Comparison of ENCODE assay signal across 27 cellular contexts in genomic region chr11:122025757-122026156, GRCh38.
"Had no signal": no experiment of that assay in that cellular context is flagged by ENCODE, and none has a peak within 500 bp of the region (broad histone marks: within the 10 kb centered on the region; RNA-seq: fewer than 3 reads in every experiment).

No MANE protein-coding gene starts in this region.

- DNase-seq: activated B cell treated with CpG ODN at 0.5 μM for 24 hours; activated CD4-positive, alpha-beta T cell treated with anti-CD3 and anti-CD28 coated beads for 4 hours; activated CD8-positive, alpha-beta memory T cell treated with anti-CD3 and anti-CD28 coated beads, Interleukin-2, amount 10 ng/mL, durations not matched to agents 7 days and 5 days; activated CD8-positive, alpha-beta T cell treated with anti-CD3 and anti-CD28 coated beads for 36 hours; activated effector memory CD4-positive, alpha-beta T cell treated with anti-CD3 and anti-CD28 coated beads, Interleukin-2, amount 50 U/mL, for 16 hours; activated naive CD4-positive, alpha-beta T cell treated with anti-CD3 and anti-CD28 coated beads, Interleukin-2, amount 10 ng/mL, durations not matched to agents 7 days and 5 days; activated T-cell treated with anti-CD3 and anti-CD28 coated beads for 4 hours; cerebellar nuclear complex; cortex of kidney; endodermal cell; foreskin melanocyte; glutamatergic neuron; hippocampal formation; islet precursor cell; left cardiac atrium; mucosa of descending colon; nephron progenitor cell; stimulated activated CD4-positive, alpha-beta T cell treated with anti-CD3 and anti-CD28 coated beads, Interleukin-15, amount 100 ng/mL, for 24 hours; stomach; T-helper 9 cell had no signal

- H3K4me1 ChIP-seq: parathyroid adenoma, stomach, suprapubic skin, tibial nerve had no signal

- H3K27ac Mint-ChIP-seq: activated B cell treated with CpG ODN at 0.5 μM for 24 hours; activated CD8-positive, alpha-beta memory T cell treated with anti-CD3 and anti-CD28 coated beads, Interleukin-2, amount 10 ng/mL, durations not matched to agents 7 days and 5 days; activated CD8-positive, alpha-beta T cell treated with anti-CD3 and anti-CD28 coated beads for 36 hours; activated naive CD4-positive, alpha-beta T cell treated with anti-CD3 and anti-CD28 coated beads, Interleukin-2, amount 10 ng/mL, durations not matched to agents 7 days and 5 days; endodermal cell; memory B cell; nephron progenitor cell; stimulated activated memory B cell treated with anti-CD40 and anti-IgM and Interleukin-4, amounts not matched to agents 10 μg/mL and 1 μg/mL and 100 μg/mL, for 72 hours had no signal

- H3K36me3 Mint-ChIP-seq: activated CD8-positive, alpha-beta memory T cell treated with anti-CD3 and anti-CD28 coated beads, Interleukin-2, amount 10 ng/mL, durations not matched to agents 7 days and 5 days; activated naive CD4-positive, alpha-beta T cell treated with anti-CD3 and anti-CD28 coated beads, Interleukin-2, amount 10 ng/mL, durations not matched to agents 7 days and 5 days; memory B cell; stimulated activated memory B cell treated with anti-CD40 and anti-IgM and Interleukin-4, amounts not matched to agents 10 μg/mL and 1 μg/mL and 100 μg/mL, for 72 hours had no signal

- H3K9ac ChIP-seq: parathyroid adenoma had no signal

- H3K27me3 ChIP-seq: stomach, suprapubic skin, tibial nerve had no signal

- H3K9me3 Mint-ChIP-seq: activated B cell treated with CpG ODN at 0.5 μM for 24 hours; activated CD8-positive, alpha-beta T cell treated with anti-CD3 and anti-CD28 coated beads for 36 hours; activated naive CD4-positive, alpha-beta T cell treated with anti-CD3 and anti-CD28 coated beads, Interleukin-2, amount 10 ng/mL, durations not matched to agents 7 days and 5 days; endodermal cell; memory B cell; stimulated activated memory B cell treated with anti-CD40 and anti-IgM and Interleukin-4, amounts not matched to agents 10 μg/mL and 1 μg/mL and 100 μg/mL, for 72 hours had no signal

- H3K27me3 Mint-ChIP-seq: activated CD8-positive, alpha-beta memory T cell treated with anti-CD3 and anti-CD28 coated beads, Interleukin-2, amount 10 ng/mL, durations not matched to agents 7 days and 5 days; activated naive CD4-positive, alpha-beta T cell treated with anti-CD3 and anti-CD28 coated beads, Interleukin-2, amount 10 ng/mL, durations not matched to agents 7 days and 5 days had no signal

- H3K36me3 ChIP-seq: stomach, suprapubic skin had no signal

- H3K4me3 Mint-ChIP-seq: activated B cell treated with CpG ODN at 0.5 μM for 24 hours; activated CD8-positive, alpha-beta memory T cell treated with anti-CD3 and anti-CD28 coated beads, Interleukin-2, amount 10 ng/mL, durations not matched to agents 7 days and 5 days; activated CD8-positive, alpha-beta T cell treated with anti-CD3 and anti-CD28 coated beads for 36 hours; activated naive CD4-positive, alpha-beta T cell treated with anti-CD3 and anti-CD28 coated beads, Interleukin-2, amount 10 ng/mL, durations not matched to agents 7 days and 5 days; endodermal cell; memory B cell; nephron progenitor cell; stimulated activated memory B cell treated with anti-CD40 and anti-IgM and Interleukin-4, amounts not matched to agents 10 μg/mL and 1 μg/mL and 100 μg/mL, for 72 hours had no signal

- ATAC-seq: activated CD8-positive, alpha-beta memory T cell treated with anti-CD3 and anti-CD28 coated beads, Interleukin-2, amount 10 ng/mL, durations not matched to agents 7 days and 5 days; activated CD8-positive, alpha-beta T cell treated with anti-CD3 and anti-CD28 coated beads for 36 hours; left cardiac atrium; mucosa of descending colon; sciatic nerve; stimulated activated memory B cell treated with anti-CD40 and anti-IgM and Interleukin-4, amounts not matched to agents 10 μg/mL and 1 μg/mL and 100 μg/mL, for 72 hours had no signal

- H3K9me3 ChIP-seq: mucosa of descending colon, stomach, suprapubic skin, tibial nerve had no signal

- H3K4me3 ChIP-seq: mucosa of descending colon, smooth muscle cell, stomach, suprapubic skin, tibial nerve had no signal

- H3K4me2 ChIP-seq: smooth muscle cell had no signal

- H3K4me1 Mint-ChIP-seq: activated B cell treated with CpG ODN at 0.5 μM for 24 hours; activated CD8-positive, alpha-beta memory T cell treated with anti-CD3 and anti-CD28 coated beads, Interleukin-2, amount 10 ng/mL, durations not matched to agents 7 days and 5 days; activated naive CD4-positive, alpha-beta T cell treated with anti-CD3 and anti-CD28 coated beads, Interleukin-2, amount 10 ng/mL, durations not matched to agents 7 days and 5 days; endodermal cell; memory B cell; stimulated activated memory B cell treated with anti-CD40 and anti-IgM and Interleukin-4, amounts not matched to agents 10 μg/mL and 1 μg/mL and 100 μg/mL, for 72 hours had no signal
